Comparison of ENCODE assay signal across 15 cellular contexts in the genomic region with DNA sequence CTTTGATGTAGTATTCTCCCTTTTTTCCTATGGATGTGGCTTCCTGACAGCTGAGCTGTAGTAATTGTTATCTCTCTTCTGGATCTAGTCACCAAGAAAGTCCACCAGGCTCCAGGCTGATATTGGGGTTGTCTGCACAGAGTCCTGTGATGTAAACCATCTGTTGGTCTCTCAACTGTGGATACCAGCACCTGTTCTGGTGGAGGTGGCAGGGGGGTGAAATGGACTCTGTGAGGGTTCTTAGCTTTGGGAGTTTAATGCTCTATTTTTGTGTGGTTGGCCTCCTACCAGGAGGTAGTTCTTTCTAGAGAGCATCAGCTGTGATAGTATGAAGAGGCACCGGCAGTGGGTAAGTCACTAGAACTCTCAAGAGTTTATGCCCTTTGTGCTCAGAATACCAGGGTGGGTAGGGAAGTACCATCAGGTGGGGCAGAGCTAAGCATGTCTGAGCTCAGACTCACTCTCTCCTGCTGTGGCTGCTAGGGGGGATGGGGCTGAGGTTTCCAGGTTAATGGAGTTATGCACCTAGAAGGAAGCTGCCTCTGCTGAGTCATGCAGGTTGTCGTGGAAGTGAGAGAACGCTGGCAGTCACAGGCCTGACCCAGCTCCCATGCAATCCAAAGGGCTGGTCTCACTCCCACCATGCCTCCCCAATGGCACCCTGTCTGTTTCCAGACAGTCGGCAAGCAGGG. TPM values are rescaled to one million over a fixed set of nuclear protein-coding genes. Genes with fewer than 3 reads are reported as not detected.
DNase-seq lines count a peak whose midpoint lies in the region; ATAC-seq and TF ChIP-seq lines count a peak whose summit lies in the region.
"Had no signal": no experiment of that assay in that cellular context is flagged by ENCODE, and none has a peak within 500 bp of the region (broad histone marks: within the 10 kb centered on the region; RNA-seq: fewer than 3 reads in every experiment).

No MANE protein-coding gene starts in this region.

- ATAC-seq in effector memory CD8-positive, alpha-beta T cell (replicated peaks) = no peak
- ATAC-seq in HG03159 (IDR thresholded peaks at IDR 0.05; ENCODE audit: unreplicated experiment) = no peak
- no peak for ATAC-seq in natural killer cell
- ATAC-seq: Right ventricle myocardium inferior had no signal

- H3K4me1 ChIP-seq in mammary epithelial cell (ENCODE audit: insufficient read depth, low read length) = peaks cover 39% of the 10 kb centered on the region
- H3K4me1 ChIP-seq in mesendoderm (ENCODE audit: control insufficient read depth, low read depth, low read length) = peaks cover 4% of the 10 kb centered on the region
- H3K4me1 ChIP-seq: stomach had no signal

- no peak overlapping the region for H2BK120ac ChIP-seq in mesendoderm (ENCODE audit: low read depth, low read length)

- 37% methylated on average over 4 of the region's 4 CpGs for WGBS in mammary epithelial cell (ENCODE audit: low coverage, missing lambda C conversion rate)
- WGBS in mesendoderm (ENCODE audit: extremely low coverage, insufficient coverage, low lambda C conversion rate) = no CpG with 5 or more reads among the region's 4 CpGs

- TF ChIP-seq EP300 in Ishikawa (IDR thresholded peaks at IDR 0.05; ENCODE audit: borderline replicate concordance) = no peak

- H4K8ac ChIP-seq in mesendoderm (ENCODE audit: low read depth, low read length) = no peak overlapping the region

- H3K4me1 Mint-ChIP-seq in effector memory CD8-positive, alpha-beta T cell (ENCODE audit: low read depth in 2 of 2) = no peaks in the 10 kb centered on the region
- H3K4me1 Mint-ChIP-seq in natural killer cell = peaks cover 0 to 19% of the 10 kb centered on the region in 2 donors
- H3K4me1 Mint-ChIP-seq: nephron had no signal

- in situ Hi-C loops in mammary epithelial cell (cut with MboI; ENCODE audit: low sequenced_read_pairs in 2 of 2) = no loop called here

- DNase-seq in DMS53 (lab: John Stamatoyannopoulos, UW) (peak; percentile 96), mammary epithelial cell (peak; percentile 94), mesendoderm (peak; percentile 96), foreskin fibroblast (no peak), natural killer cell (no peak)
- no peak for DNase-seq in effector memory CD8-positive, alpha-beta T cell
- DNase-seq: effector CD8-positive, alpha-beta T cell; NCI-H2081; stimulated activated CD4-positive, alpha-beta T cell treated with anti-CD3 and anti-CD28 coated beads, Interleukin-15, amount 100 ng/mL, for 24 hours; stomach had no signal

- peak overlapping the region; percentile 6 for H2BK5ac ChIP-seq in mesendoderm (ENCODE audit: low read length)

- dilution Hi-C loops in mammary epithelial cell (cut with HindIII; ENCODE audit: low sequenced_read_pairs) = no loop called here

- TF ChIP-seq CTCF in mammary epithelial cell (conservative IDR thresholded peaks at IDR 0.05 in 1 of 2, IDR thresholded peaks at IDR 0.05 in 1 of 2; ENCODE audit: extremely low read depth in 1 of 2, insufficient read depth in 1 of 2, low read depth in 1 of 2, low read length in 2 of 2) = no peak
- no peak for TF ChIP-seq CTCF in foreskin fibroblast (IDR thresholded peaks at IDR 0.05; ENCODE audit: low read depth, low read length)
- TF ChIP-seq CTCF in natural killer cell (IDR thresholded peaks at IDR 0.05) = no peak

- peak overlapping the region in 1 of 2 donors; percentile 36 for H3K27ac Mint-ChIP-seq in effector memory CD8-positive, alpha-beta T cell
- no peak overlapping the region for H3K27ac Mint-ChIP-seq in natural killer cell
- H3K27ac Mint-ChIP-seq: nephron had no signal

- H2BK15ac ChIP-seq in mesendoderm (replicated peaks; ENCODE audit: low read depth) = no peak overlapping the region

- peak overlapping the region; percentile 34 for H3K4me2 ChIP-seq in mammary epithelial cell (ENCODE audit: insufficient read depth, low read depth, low read length)
- no peak overlapping the region for H3K4me2 ChIP-seq in mesendoderm (ENCODE audit: low read length)

- no peak; the same call in 1 of the 2 replicates for TF ChIP-seq RAD21 in Ishikawa (IDR thresholded peaks at IDR 0.05; ENCODE audit: low read depth)

- no peaks in the 10 kb centered on the region for H3K27me3 ChIP-seq in mammary epithelial cell (ENCODE audit: insufficient read depth, low read length)
- H3K27me3 ChIP-seq in mesendoderm (ENCODE audit: insufficient read depth, low read length, poor library complexity) = no peaks in the 10 kb centered on the region
- H3K27me3 ChIP-seq: stomach had no signal

- no peak overlapping the region for H3K4me3 ChIP-seq in mammary epithelial cell (replicated peaks in 1 of 3; ENCODE audit: insufficient read depth in 1 of 3, low read depth in 2 of 3, low read length in 3 of 3)
- no peak overlapping the region for H3K4me3 ChIP-seq in mesendoderm (ENCODE audit: low read length)
- no peak overlapping the region for H3K4me3 ChIP-seq in foreskin fibroblast (ENCODE audit: low read depth in 1 of 2, low read length in 2 of 2)
- H3K4me3 ChIP-seq: stomach had no signal

- no peak overlapping the region for H3K23ac ChIP-seq in mesendoderm (ENCODE audit: low read length)

- no peaks in the 10 kb centered on the region for H3K79me1 ChIP-seq in mesendoderm (ENCODE audit: low read length)

- peak overlapping the region; percentile 24 for H3K18ac ChIP-seq in mesendoderm (ENCODE audit: low read length)

- BruUV-seq in mammary epithelial cell (replicated peaks; lab: Mats Ljungman, UMichigan) = TSS peak; percentile 82

- H2AFZ ChIP-seq in mammary epithelial cell (ENCODE audit: low read depth, low read length) = peak overlapping the region; percentile 97

- H3K9me3 ChIP-seq in mammary epithelial cell (replicated peaks; ENCODE audit: insufficient read depth, low read length) = peaks cover 3% of the 10 kb centered on the region

- H4K5ac ChIP-seq in mesendoderm (ENCODE audit: low read length) = no peak overlapping the region

- no peaks in the 10 kb centered on the region for H4K20me1 ChIP-seq in mammary epithelial cell (ENCODE audit: insufficient read depth, low read length)

- no peaks in the 10 kb centered on the region for H3K27me3 Mint-ChIP-seq in effector memory CD8-positive, alpha-beta T cell
- no peaks in the 10 kb centered on the region for H3K27me3 Mint-ChIP-seq in natural killer cell (ENCODE audit: low read depth in 2 of 2)

- H3K36me3 ChIP-seq in mammary epithelial cell (ENCODE audit: insufficient read depth, low read length) (no peaks in the 10 kb centered on the region), mesendoderm (ENCODE audit: control insufficient read depth, insufficient read depth, low read length) (no peaks in the 10 kb centered on the region)
- H3K36me3 ChIP-seq: stomach had no signal

- H3K4ac ChIP-seq in mesendoderm (ENCODE audit: low read depth, low read length) = no peak overlapping the region

- peak overlapping the region; percentile 54 for H3K56ac ChIP-seq in mesendoderm (ENCODE audit: low read length)

- H3K9ac ChIP-seq in mammary epithelial cell (ENCODE audit: insufficient read depth, low read length) = no peak overlapping the region
- no peak overlapping the region for H3K9ac ChIP-seq in mesendoderm (ENCODE audit: low read length)

- H2AK5ac ChIP-seq in mesendoderm (ENCODE audit: low read length) = no peak overlapping the region

- intact Hi-C loops in mammary epithelial cell (cut with micrococcal nuclease) = loop anchor here (2.0 kb wide), 1 partner anchor 229 kb away; the partner anchor contains the start of gene SMIM10L1
- intact Hi-C loops in natural killer cell (cut with micrococcal nuclease) = no loop called here

- H3K4me3 Mint-ChIP-seq in effector memory CD8-positive, alpha-beta T cell = no peak overlapping the region
- H3K4me3 Mint-ChIP-seq in natural killer cell = no peak overlapping the region
- H3K4me3 Mint-ChIP-seq: nephron had no signal

- H3K36me3 Mint-ChIP-seq in effector memory CD8-positive, alpha-beta T cell (ENCODE audit: insufficient read depth) = no peaks in the 10 kb centered on the region
- peaks cover 8% of the 10 kb centered on the region for H3K36me3 Mint-ChIP-seq in natural killer cell

- H3K79me2 ChIP-seq in mammary epithelial cell (ENCODE audit: insufficient read depth, low read length) (no peaks in the 10 kb centered on the region), mesendoderm (ENCODE audit: control insufficient read depth, insufficient read depth, low read length) (no peaks in the 10 kb centered on the region)

- H3K27ac ChIP-seq in mammary epithelial cell (ENCODE audit: insufficient read depth, low read depth, low read length) (peak overlapping the region; percentile 70), mesendoderm (ENCODE audit: low read depth, low read length) (peak overlapping the region; percentile 19)
- H3K27ac ChIP-seq: C4-2B, stomach had no signal

- no peaks in the 10 kb centered on the region for H3K9me3 Mint-ChIP-seq in effector memory CD8-positive, alpha-beta T cell
- peaks cover 3 to 5% of the 10 kb centered on the region in 2 donors for H3K9me3 Mint-ChIP-seq in natural killer cell

- CTCF ChIA-PET in mammary epithelial cell (lab: Charles Lee; ENCODE audit: low non-redundant PET) = no interaction called here

RNA-seq across cellular contexts. Expression of gene TAS2R14, which starts 3.0 kb away (rescaled TPM):
- total RNA-seq in mammary epithelial cell = 1 to 10 TPM; 1.7 to 5.7 TPM
- 0.39 TPM for polyA plus RNA-seq in mammary epithelial cell
- not detected for polyA minus RNA-seq in mammary epithelial cell
- 0.51 TPM for polyA plus RNA-seq in mesendoderm (2013, experiment 1 of 2)
- 0.42 TPM for polyA plus RNA-seq in mesendoderm (2013, experiment 2 of 2)
- total RNA-seq in natural killer cell = 1 to 10 TPM; 3.6 to 4.8 (median 4.4) TPM

RNA-seq across cellular contexts. Expression of gene PRH2, which starts 13.0 kb away (rescaled TPM):
- total RNA-seq in mammary epithelial cell (not detected), natural killer cell (1 to 10 TPM in 1 of 3 donors, not detected in 2; 1.0 TPM)
- polyA plus RNA-seq in mammary epithelial cell = 0.14 TPM
- polyA minus RNA-seq in mammary epithelial cell = not detected
- polyA plus RNA-seq in mesendoderm (2013, experiment 1 of 2) = not detected
- not detected for polyA plus RNA-seq in mesendoderm (2013, experiment 2 of 2)
- total RNA-seq: Right ventricle myocardium inferior, stomach had no signal

RNA-seq across cellular contexts. Expression of gene TAS2R13, which starts 32.7 kb away (rescaled TPM):
- total RNA-seq in mammary epithelial cell (1 to 10 TPM in 1 of 2 donors, under 1 TPM in 1; 0.42 to 3.3 TPM), natural killer cell (1 to 10 TPM; 1.6 to 2.5 (median 2.0) TPM)
- polyA plus RNA-seq in mammary epithelial cell = not detected
- polyA minus RNA-seq in mammary epithelial cell = not detected
- not detected for polyA plus RNA-seq in mesendoderm (2013, experiment 1 of 2)
- not detected for polyA plus RNA-seq in mesendoderm (2013, experiment 2 of 2)
- polyA plus RNA-seq: stomach had no signal

RNA-seq across cellular contexts. Expression of gene TAS2R50, which starts 44.6 kb away (rescaled TPM):
- total RNA-seq in mammary epithelial cell = 1 to 10 TPM; 1.1 to 6.2 TPM
- not detected for polyA plus RNA-seq in mammary epithelial cell
- polyA minus RNA-seq in mammary epithelial cell = not detected
- not detected for polyA plus RNA-seq in mesendoderm (2013, experiment 1 of 2)
- not detected for polyA plus RNA-seq in mesendoderm (2013, experiment 2 of 2)
- total RNA-seq in natural killer cell = 1 to 10 TPM in 2 of 3 donors, under 1 TPM in 1; 0.88 to 3.0 (median 2.0) TPM
- total RNA-seq: Right ventricle myocardium inferior had no signal
- polyA plus RNA-seq: stomach had no signal

RNA-seq across cellular contexts. Expression of gene TAS2R20, which starts 56.0 kb away (rescaled TPM):
- 1 to 10 TPM; 1.4 to 5.7 TPM for total RNA-seq in mammary epithelial cell
- 0.10 TPM for polyA plus RNA-seq in mammary epithelial cell
- polyA minus RNA-seq in mammary epithelial cell = not detected
- 0.06 TPM for polyA plus RNA-seq in mesendoderm (2013, experiment 1 of 2)
- 0.06 TPM for polyA plus RNA-seq in mesendoderm (2013, experiment 2 of 2)
- total RNA-seq in natural killer cell = 1 to 10 TPM; 2.0 to 2.8 (median 2.4) TPM

Comparison
In these comparisons a context has a peak if more than half of its experiments do, and no peak if none do; other contexts are left out.
1. DNase-seq: peak in DMS53 (single experiment), mammary epithelial cell (single experiment) and mesendoderm (single experiment); none in effector memory CD8-positive, alpha-beta T cell (0 of 3), foreskin fibroblast (0 of 2) and natural killer cell (single experiment).